Comparison of ENCODE assay signal across 8 cellular contexts in the genomic region with DNA sequence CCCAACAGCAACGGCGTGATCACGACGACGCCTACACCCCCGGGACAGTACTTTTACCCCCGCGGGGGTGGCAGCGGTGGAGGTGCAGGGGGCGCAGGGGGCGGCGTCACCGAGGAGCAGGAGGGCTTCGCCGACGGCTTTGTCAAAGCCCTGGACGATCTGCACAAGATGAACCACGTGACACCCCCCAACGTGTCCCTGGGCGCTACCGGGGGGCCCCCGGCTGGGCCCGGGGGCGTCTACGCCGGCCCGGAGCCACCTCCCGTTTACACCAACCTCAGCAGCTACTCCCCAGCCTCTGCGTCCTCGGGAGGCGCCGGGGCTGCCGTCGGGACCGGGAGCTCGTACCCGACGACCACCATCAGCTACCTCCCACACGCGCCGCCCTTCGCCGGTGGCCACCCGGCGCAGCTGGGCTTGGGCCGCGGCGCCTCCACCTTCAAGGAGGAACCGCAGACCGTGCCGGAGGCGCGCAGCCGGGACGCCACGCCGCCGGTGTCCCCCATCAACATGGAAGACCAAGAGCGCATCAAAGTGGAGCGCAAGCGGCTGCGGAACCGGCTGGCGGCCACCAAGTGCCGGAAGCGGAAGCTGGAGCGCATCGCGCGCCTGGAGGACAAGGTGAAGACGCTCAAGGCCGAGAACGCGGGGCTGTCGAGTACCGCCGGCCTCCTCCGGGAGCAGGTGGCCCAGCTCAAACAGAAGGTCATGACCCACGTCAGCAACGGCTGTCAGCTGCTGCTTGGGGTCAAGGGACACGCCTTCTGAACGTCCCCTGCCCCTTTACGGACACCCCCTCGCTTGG. TPM values are rescaled to one million over a fixed set of nuclear protein-coding genes. Genes with fewer than 3 reads are reported as not detected.
A peak's percentile ranks its signal among the peaks of the same experiment; 100 is the strongest.
DNase-seq lines count a peak whose midpoint lies in the region; ATAC-seq and TF ChIP-seq lines count a peak whose summit lies in the region.

No MANE protein-coding gene starts in this region.

- no peaks in the 10 kb centered on the region for H3K9me3 Mint-ChIP-seq in Caco-2 (ENCODE audit: unreplicated experiment)
- no peaks in the 10 kb centered on the region for H3K9me3 Mint-ChIP-seq in activated naive CD8-positive, alpha-beta T cell treated with anti-CD3 and anti-CD28 coated beads for 36 hours
- H3K9me3 Mint-ChIP-seq in progenitor cell of endocrine pancreas (ENCODE audit: low read depth) = no peaks in the 10 kb centered on the region

- TF ChIP-seq CTCF in Caco-2 (IDR thresholded peaks at IDR 0.05; ENCODE audit: insufficient read depth in 1 of 2, low read depth in 1 of 2, low read length in 1 of 2, severe bottlenecking in 1 of 2, unreplicated experiment in 1 of 2) (no peak), progenitor cell of endocrine pancreas (IDR thresholded peaks at IDR 0.05; ENCODE audit: unreplicated experiment) (no peak)

- intact Hi-C loops in Caco-2 (cut with micrococcal nuclease; ENCODE audit: unreplicated experiment) (loop anchor here (1.0 to 5.0 kb wide), 2 partner anchors 15 to 360 kb away; partner anchors contain the start of genes IER2 and STX10), left cardiac atrium (cut with DNase I) (loop anchor here in 1 of 2 donors (2.0 kb wide), 1 partner anchor 15 kb away; no protein-coding TSS in a partner anchor)

- H3K36me3 Mint-ChIP-seq in Caco-2 (ENCODE audit: insufficient read depth, unreplicated experiment) (peaks cover 48% of the 10 kb centered on the region), progenitor cell of endocrine pancreas (ENCODE audit: insufficient read depth) (peaks cover 1% of the 10 kb centered on the region)
- H3K36me3 Mint-ChIP-seq in activated naive CD8-positive, alpha-beta T cell treated with anti-CD3 and anti-CD28 coated beads for 36 hours = peaks cover 23% of the 10 kb centered on the region

- H3K4me1 Mint-ChIP-seq in Caco-2 (ENCODE audit: low read depth, unreplicated experiment) (peaks cover 26% of the 10 kb centered on the region), progenitor cell of endocrine pancreas (ENCODE audit: low read depth) (peaks cover 18% of the 10 kb centered on the region)
- H3K4me1 Mint-ChIP-seq in activated naive CD8-positive, alpha-beta T cell treated with anti-CD3 and anti-CD28 coated beads for 36 hours = peaks cover 47% of the 10 kb centered on the region

- BruUV-seq in Caco-2 (replicated peaks; lab: Mats Ljungman, UMichigan) = TSS peak; percentile 67

- in situ Hi-C loops in SK-MEL-5 (cut with HindIII; ENCODE audit: low pct_unique_long_range_greater_than_20kb, low sequenced_read_pairs) = no loop called here

- peak overlapping the region; percentile 92 for H3K4me3 Mint-ChIP-seq in Caco-2 (ENCODE audit: unreplicated experiment)
- peak overlapping the region; percentile 95 for H3K4me3 Mint-ChIP-seq in activated naive CD8-positive, alpha-beta T cell treated with anti-CD3 and anti-CD28 coated beads for 36 hours
- peak overlapping the region; percentile 80 for H3K4me3 Mint-ChIP-seq in progenitor cell of endocrine pancreas (ENCODE audit: low read depth)

- POLR2A ChIA-PET in Caco-2 (lab: Charles Lee) = interaction anchor here (0.7 to 3.0 kb wide), 13 partner anchors 10 to 127 kb away, joined by 3 to 36 read pairs (median 5); partner anchors contain the start of genes PRDX2, RNASEH2A, SYCE2 and THSD8

- no peak for ATAC-seq in left cardiac atrium
- ATAC-seq in HG03039 (IDR thresholded peaks at IDR 0.05; ENCODE audit: unreplicated experiment) = no peak
- ATAC-seq in HG02763 (IDR thresholded peaks at IDR 0.05; ENCODE audit: unreplicated experiment) = no peak

- H3K4me3 ChIP-seq in Caco-2 (ENCODE audit: low read depth, low read length) = peak overlapping the region; percentile 93
- peak overlapping the region; percentile 88 for H3K4me3 ChIP-seq in Jurkat, Clone E6-1 (ENCODE audit: low read length)

- H3K27me3 ChIP-seq in Caco-2 (replicated peaks; ENCODE audit: control insufficient read depth, insufficient read depth, low read length) = no peaks in the 10 kb centered on the region

- no peaks in the 10 kb centered on the region; the same call in 1 of the 2 replicates for H3K36me3 ChIP-seq in Caco-2 (ENCODE audit: control insufficient read depth, insufficient read depth, low read length)

- CTCF ChIA-PET in Caco-2 (lab: Charles Lee) = interaction anchor here (0.6 to 3.7 kb wide), 8 partner anchors 9 to 58 kb away, joined by 3 to 38 read pairs (median 4); partner anchors contain the start of genes RNASEH2A and TRIR

- peaks cover 33% of the 10 kb centered on the region for H3K4me1 ChIP-seq in Caco-2

- H3K27me3 Mint-ChIP-seq in Caco-2 (ENCODE audit: insufficient read depth, unreplicated experiment) (no peaks in the 10 kb centered on the region), progenitor cell of endocrine pancreas (peaks cover 18% of the 10 kb centered on the region)
- H3K27me3 Mint-ChIP-seq in activated naive CD8-positive, alpha-beta T cell treated with anti-CD3 and anti-CD28 coated beads for 36 hours = no peaks in the 10 kb centered on the region

- no peaks in the 10 kb centered on the region for H3K9me3 ChIP-seq in Caco-2

- peak overlapping the region; percentile 83 for H3K27ac Mint-ChIP-seq in Caco-2 (ENCODE audit: unreplicated experiment)
- H3K27ac Mint-ChIP-seq in activated naive CD8-positive, alpha-beta T cell treated with anti-CD3 and anti-CD28 coated beads for 36 hours = peak overlapping the region; percentile 98
- no peak overlapping the region for H3K27ac Mint-ChIP-seq in progenitor cell of endocrine pancreas

- peak; percentile 70 to 76 for DNase-seq in Caco-2
- DNase-seq in Jurkat, Clone E6-1 (ENCODE audit: low read depth, low spot score) = peak; percentile 76
- DNase-seq in SK-MEL-5 (ENCODE audit: low read depth, low spot score) = peak; percentile 48
- peak; percentile 85 for DNase-seq in activated naive CD8-positive, alpha-beta T cell treated with anti-CD3 and anti-CD28 coated beads for 36 hours
- peak; percentile 78 for DNase-seq in left cardiac atrium
- DNase-seq in progenitor cell of endocrine pancreas (ENCODE audit: low spot score, unreplicated experiment) = no peak

RNA-seq across cellular contexts. Expression of gene JUNB, which starts 1.0 kb away (rescaled TPM):
- 16.4 and 19.4 TPM in 2 replicates for total RNA-seq in Caco-2 (2022)
- polyA plus RNA-seq in Jurkat, Clone E6-1 (2012; ENCODE audit: insufficient read depth, insufficient read length) = 22.6 TPM
- 30.1 and 30.7 TPM in 2 replicates for total RNA-seq in SK-MEL-5 (2014; rRNA removed; shearing (Covaris generic))
- polyA plus RNA-seq in SK-MEL-5 (2015; cell fraction: cytosol; rRNA removed) = 71.2 and 80.8 TPM in 2 replicates
- 21.7 and 32.6 TPM in 2 replicates for polyA plus RNA-seq in SK-MEL-5 (2015; cell fraction: nucleus; rRNA removed)
- 100 to 1,000 TPM; 171 to 175 TPM for total RNA-seq in activated naive CD8-positive, alpha-beta T cell treated with anti-CD3 and anti-CD28 coated beads for 36 hours
- 100 to 1,000 TPM in 1 of 2 donors, 10 to 100 TPM in 1; 46.6 to 216 TPM for total RNA-seq in left cardiac atrium
- total RNA-seq in progenitor cell of endocrine pancreas = 5.7 and 6.0 TPM in 2 replicates

RNA-seq across cellular contexts. Expression of gene PRDX2, which starts 9.3 kb away (rescaled TPM):
- total RNA-seq in Caco-2 (2022) (265 and 285 TPM in 2 replicates), left cardiac atrium (100 to 1,000 TPM; 525 to 629 TPM), progenitor cell of endocrine pancreas (524 and 554 TPM in 2 replicates)
- polyA plus RNA-seq in Jurkat, Clone E6-1 (2012; ENCODE audit: insufficient read depth, insufficient read length) = 291 TPM
- not detected in 2 replicates for total RNA-seq in SK-MEL-5 (2014; rRNA removed; shearing (Covaris generic))
- 0.96 TPM in 1 of 2 replicates, not detected in the other for polyA plus RNA-seq in SK-MEL-5 (2015; cell fraction: cytosol; rRNA removed)
- polyA plus RNA-seq in SK-MEL-5 (2015; cell fraction: nucleus; rRNA removed) = not detected in 2 replicates
- 100 to 1,000 TPM; 238 to 241 TPM for total RNA-seq in activated naive CD8-positive, alpha-beta T cell treated with anti-CD3 and anti-CD28 coated beads for 36 hours

RNA-seq across cellular contexts. Expression of gene THSD8, which starts 9.6 kb away (rescaled TPM):
- total RNA-seq in Caco-2 (2022) (23.9 and 25.9 TPM in 2 replicates), left cardiac atrium (1 to 10 TPM; 1.8 to 3.2 TPM), progenitor cell of endocrine pancreas (16.5 and 22.7 TPM in 2 replicates)
- 89.2 TPM for polyA plus RNA-seq in Jurkat, Clone E6-1 (2012; ENCODE audit: insufficient read depth, insufficient read length)
- total RNA-seq in SK-MEL-5 (2014; rRNA removed; shearing (Covaris generic)) = 4.7 TPM in 1 of 2 replicates, not detected in the other
- not detected in 2 replicates for polyA plus RNA-seq in SK-MEL-5 (2015; cell fraction: cytosol; rRNA removed)
- not detected in 2 replicates for polyA plus RNA-seq in SK-MEL-5 (2015; cell fraction: nucleus; rRNA removed)
- total RNA-seq in activated naive CD8-positive, alpha-beta T cell treated with anti-CD3 and anti-CD28 coated beads for 36 hours = 10 to 100 TPM; 25.3 to 30.5 TPM

RNA-seq across cellular contexts. Expression of gene RNASEH2A, which starts 14.1 kb away (rescaled TPM):
- total RNA-seq in Caco-2 (2022) (30.9 and 37.6 TPM in 2 replicates), left cardiac atrium (1 to 10 TPM; 5.6 to 8.1 TPM), progenitor cell of endocrine pancreas (32.8 and 37.4 TPM in 2 replicates)
- 144 TPM for polyA plus RNA-seq in Jurkat, Clone E6-1 (2012; ENCODE audit: insufficient read depth, insufficient read length)
- 27.6 and 29.2 TPM in 2 replicates for total RNA-seq in SK-MEL-5 (2014; rRNA removed; shearing (Covaris generic))
- 26.5 and 37.6 TPM in 2 replicates for polyA plus RNA-seq in SK-MEL-5 (2015; cell fraction: cytosol; rRNA removed)
- 23.9 and 36.8 TPM in 2 replicates for polyA plus RNA-seq in SK-MEL-5 (2015; cell fraction: nucleus; rRNA removed)
- total RNA-seq in activated naive CD8-positive, alpha-beta T cell treated with anti-CD3 and anti-CD28 coated beads for 36 hours = 10 to 100 TPM; 46.1 to 55.5 TPM

RNA-seq across cellular contexts. Expression of gene HOOK2, which starts 16.9 kb away (rescaled TPM):
- total RNA-seq in Caco-2 (2022) = 74.2 and 80.4 TPM in 2 replicates
- 26.6 TPM for polyA plus RNA-seq in Jurkat, Clone E6-1 (2012; ENCODE audit: insufficient read depth, insufficient read length)
- 4.9 and 5.7 TPM in 2 replicates for total RNA-seq in SK-MEL-5 (2014; rRNA removed; shearing (Covaris generic))
- polyA plus RNA-seq in SK-MEL-5 (2015; cell fraction: cytosol; rRNA removed) = 4.0 and 7.5 TPM in 2 replicates
- 41.9 and 51.4 TPM in 2 replicates for polyA plus RNA-seq in SK-MEL-5 (2015; cell fraction: nucleus; rRNA removed)
- 10 to 100 TPM; 13.0 to 13.8 TPM for total RNA-seq in activated naive CD8-positive, alpha-beta T cell treated with anti-CD3 and anti-CD28 coated beads for 36 hours
- 10 to 100 TPM; 16.8 to 28.8 TPM for total RNA-seq in left cardiac atrium
- total RNA-seq in progenitor cell of endocrine pancreas = 115 TPM in 2 replicates

Comparison
In these comparisons a context has a peak if more than half of its experiments do, and no peak if none do; other contexts are left out.
1. RNA of gene PRDX2, which starts 9.3 kb away (total RNA-seq): 525 to 629 TPM in left cardiac atrium, 524 to 554 TPM in progenitor cell of endocrine pancreas, 265 to 285 TPM in Caco-2 and 238 to 241 TPM in activated naive CD8-positive, alpha-beta T cell treated with anti-CD3 and anti-CD28 coated beads for 36 hours; not detected in SK-MEL-5; every median in the first group is over 100 times any median in the second.
2. Peak in every context shown above with its lines, with median percentiles within 50 percentile points of each other: H3K4me3 Mint-ChIP-seq.